8 cellular contexts compared by ENCODE assay signal in the genomic region with DNA sequence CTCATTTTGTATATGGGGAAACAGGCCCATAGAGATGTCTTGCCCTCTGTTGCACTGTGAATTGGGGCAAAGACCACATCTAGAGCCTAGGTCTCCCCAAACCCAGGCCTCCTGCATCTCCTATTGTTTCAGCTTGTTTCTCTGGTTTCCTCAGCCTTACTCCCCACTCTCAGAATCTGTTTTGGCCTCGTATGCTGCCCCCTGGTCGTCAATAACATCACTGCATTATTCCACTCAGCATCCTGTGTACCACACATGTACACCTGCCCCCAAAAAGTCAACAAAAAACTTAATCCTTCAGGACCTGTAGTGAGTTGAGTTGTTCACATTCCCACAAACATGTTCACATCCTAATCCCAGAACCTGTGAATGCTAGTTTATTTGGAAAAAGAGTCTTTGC.
A peak's percentile ranks its signal among the peaks of the same experiment; 100 is the strongest.
DNase-seq lines count a peak whose midpoint lies in the region; ATAC-seq and TF ChIP-seq lines count a peak whose summit lies in the region.

No MANE protein-coding gene starts in this region.

- H3K9me3 ChIP-seq in tibial artery: no peaks in the 10 kb centered on the region

- DNase-seq in DMS114 treated with DMSO at 0.1 percent for 48 hours (lab: John Stamatoyannopoulos, UW; ENCODE audit: unreplicated experiment): peak; percentile 1
- DNase-seq in astrocyte of the spinal cord (ENCODE audit: low read depth, low spot score): peak; percentile 13
- DNase-seq in midbrain (lab: John Stamatoyannopoulos, UW): peak; percentile 42
- DNase-seq in DMS153 treated with DMSO at 0.1 percent for 48 hours (lab: John Stamatoyannopoulos, UW; ENCODE audit: unreplicated experiment): no peak
- DNase-seq in tibial artery: no peak
- no peak for DNase-seq in NCI-H1048 (lab: John Stamatoyannopoulos, UW)
- no peak for DNase-seq in stimulated activated CD4-positive, alpha-beta T cell treated with anti-CD3 and anti-CD28 coated beads, Interleukin-1b, Interleukin-23, amount 100 ng/mL, for 48 hours

- H3K4me1 ChIP-seq in tibial artery: no peaks in the 10 kb centered on the region

- no peak overlapping the region for H3K27ac ChIP-seq in tibial artery

- peak; percentile 69 for ATAC-seq in HG02885 (IDR thresholded peaks at IDR 0.05; ENCODE audit: poor library complexity, unreplicated experiment)

- intact Hi-C loops in tibial artery (cut with DNase I; ENCODE audit: low total_unique reads): no loop called here

- in situ Hi-C loops in astrocyte of the spinal cord (cut with HindIII; ENCODE audit: low sequenced_read_pairs): no loop called here

- no peaks in the 10 kb centered on the region for H3K36me3 ChIP-seq in tibial artery

- TF ChIP-seq CTCF in astrocyte of the spinal cord (IDR thresholded peaks at IDR 0.05; ENCODE audit: low read depth, low read length) (peak; percentile 53), tibial artery (IDR thresholded peaks at IDR 0.05) (peak in 1 of 2 experiments; percentile 21)

- H3K27me3 ChIP-seq in tibial artery: peaks cover 0 to 3% of the 10 kb centered on the region in 2 donors

- H3K4me3 ChIP-seq in astrocyte of the spinal cord (ENCODE audit: low read depth, low read length) (no peak overlapping the region), tibial artery (no peak overlapping the region)

Comparison
In these comparisons a context has a peak if more than half of its experiments do, and no peak if none do; other contexts are left out.
1. DNase-seq: peak in DMS114 treated with DMSO at 0.1 percent for 48 hours (single experiment), astrocyte of the spinal cord (single experiment) and midbrain (single experiment); none in DMS153 treated with DMSO at 0.1 percent for 48 hours (single experiment), tibial artery (0 of 2), NCI-H1048 (single experiment) and stimulated activated CD4-positive, alpha-beta T cell treated with anti-CD3 and anti-CD28 coated beads, Interleukin-1b, Interleukin-23, amount 100 ng/mL, for 48 hours (single experiment).